ENCODE assay signal across 8 cellular contexts in the genomic region with DNA sequence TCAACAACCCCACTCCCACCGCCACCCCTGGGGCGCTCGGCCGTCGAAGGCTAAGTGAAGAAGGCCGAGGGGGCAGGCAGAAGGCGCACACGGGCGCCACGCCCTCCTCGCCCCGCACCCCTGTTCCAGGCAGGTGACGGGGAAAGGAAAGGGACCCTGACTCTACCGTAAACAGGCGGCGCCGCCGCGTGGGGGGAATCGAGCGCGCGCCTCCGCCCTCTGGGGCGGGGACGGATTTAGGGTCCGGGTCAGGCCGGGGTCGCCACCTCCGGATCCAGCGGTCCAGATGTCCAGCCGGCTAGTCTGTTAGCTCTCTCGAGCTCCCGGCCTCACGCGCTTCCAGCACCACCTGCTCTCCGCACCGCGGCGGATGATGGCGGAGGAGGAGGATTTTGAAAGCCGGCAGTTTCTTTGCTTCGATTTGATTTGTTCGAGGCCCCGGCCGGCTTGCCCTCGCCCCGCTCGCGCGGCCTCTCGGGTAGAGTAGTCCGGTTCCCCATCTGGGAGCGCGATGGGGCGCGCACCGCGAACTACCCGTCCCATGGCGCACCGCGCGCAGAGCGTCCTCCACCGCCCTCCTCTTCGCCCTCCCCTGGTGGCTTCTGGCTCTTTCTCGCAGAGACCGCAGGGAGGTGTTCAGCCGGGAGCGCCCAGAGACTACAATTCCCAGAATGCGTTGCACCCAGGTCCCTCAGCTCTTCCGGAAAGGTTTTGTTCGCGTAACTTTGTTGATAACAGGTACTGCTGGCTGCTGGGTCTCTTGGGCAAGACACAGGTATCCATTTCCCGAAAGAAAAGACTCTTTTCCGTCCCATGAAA. TPM values are rescaled to one million over a fixed set of nuclear protein-coding genes. Genes with fewer than 3 reads are reported as not detected.
DNase-seq lines count a peak whose midpoint lies in the region; ATAC-seq and TF ChIP-seq lines count a peak whose summit lies in the region.

A gene with protein sequence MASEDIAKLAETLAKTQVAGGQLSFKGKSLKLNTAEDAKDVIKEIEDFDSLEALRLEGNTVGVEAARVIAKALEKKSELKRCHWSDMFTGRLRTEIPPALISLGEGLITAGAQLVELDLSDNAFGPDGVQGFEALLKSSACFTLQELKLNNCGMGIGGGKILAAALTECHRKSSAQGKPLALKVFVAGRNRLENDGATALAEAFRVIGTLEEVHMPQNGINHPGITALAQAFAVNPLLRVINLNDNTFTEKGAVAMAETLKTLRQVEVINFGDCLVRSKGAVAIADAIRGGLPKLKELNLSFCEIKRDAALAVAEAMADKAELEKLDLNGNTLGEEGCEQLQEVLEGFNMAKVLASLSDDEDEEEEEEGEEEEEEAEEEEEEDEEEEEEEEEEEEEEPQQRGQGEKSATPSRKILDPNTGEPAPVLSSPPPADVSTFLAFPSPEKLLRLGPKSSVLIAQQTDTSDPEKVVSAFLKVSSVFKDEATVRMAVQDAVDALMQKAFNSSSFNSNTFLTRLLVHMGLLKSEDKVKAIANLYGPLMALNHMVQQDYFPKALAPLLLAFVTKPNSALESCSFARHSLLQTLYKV (minus strand): TSS at position 368 of the 819 bp plus-strand sequence. CDS start 5,143 bp downstream, outside the sequence.

- H3K36me3 ChIP-seq in Panc1 (ENCODE audit: control insufficient read depth, insufficient read depth, low read length) (peaks cover 9% of the 10 kb centered on the region), mucosa of rectum (ENCODE audit: control insufficient read depth in 2 of 2, insufficient read depth in 2 of 2, low read length in 2 of 2) (peaks cover 0 to 6% of the 10 kb centered on the region in 2 donors)

- DNase-seq in DMS79 treated with DMSO at 0.1 percent for 48 hours (lab: John Stamatoyannopoulos, UW) (peak; percentile 93), KG1 (lab: John Stamatoyannopoulos, UW) (peak; percentile 87), Panc1 (ENCODE audit: low read depth, low spot score) (peak; percentile 94), erythroblast (lab: John Stamatoyannopoulos, UW) (peak; percentile 98 to 99)
- DNase-seq in activated T-cell treated with anti-CD3 and anti-CD28 coated beads, Interleukin-2, amount 50 U/mL, for 4 hours = peak; percentile 95
- DNase-seq in stimulated activated CD8-positive, alpha-beta memory T cell treated with anti-CD3 and anti-CD28 coated beads, Interleukin-4, amount 100 ng/mL, for 48 hours = peak; percentile 97

- CTCF ChIA-PET in Panc1 (lab: Charles Lee) = no interaction called here

- H3K4me1 Mint-ChIP-seq in activated T-cell treated with anti-CD3 and anti-CD28 coated beads, Interleukin-2, amount 50 U/mL, for 4 hours (ENCODE audit: low read depth) = peaks cover 33% of the 10 kb centered on the region

- POLR2A ChIA-PET in Panc1 (lab: Charles Lee) = no interaction called here

- H3K4me1 ChIP-seq in Panc1 (ENCODE audit: control insufficient read depth, insufficient read depth, low read length) (peaks cover 45% of the 10 kb centered on the region), mucosa of rectum (ENCODE audit: control insufficient read depth in 2 of 2, insufficient read depth in 2 of 2, low read length in 2 of 2) (peaks cover 20% of the 10 kb centered on the region in 2 donors)

- H3K9me3 Mint-ChIP-seq in activated T-cell treated with anti-CD3 and anti-CD28 coated beads, Interleukin-2, amount 50 U/mL, for 4 hours = no peaks in the 10 kb centered on the region

- TF ChIP-seq POLR2A in erythroblast (IDR thresholded peaks at IDR 0.05; ENCODE audit: low read length) = peak; percentile 87

- peak within 1 kb of the TSS; percentile 78 to 79 for H3K9ac ChIP-seq in mucosa of rectum (ENCODE audit: low read depth in 1 of 2, low read length in 2 of 2)

- intact Hi-C loops in Panc1 (cut with micrococcal nuclease; ENCODE audit: unreplicated experiment) = no loop called here

- ATAC-seq in GM21723 (IDR thresholded peaks at IDR 0.05; ENCODE audit: unreplicated experiment) (peak; percentile 93), Panc1 (peak; percentile 90)
- peak; percentile 94 to 96 for ATAC-seq in activated T-cell treated with anti-CD3 and anti-CD28 coated beads, Interleukin-2, amount 50 U/mL, for 4 hours

- peak within 1 kb of the TSS; percentile 92 for H3K4me3 Mint-ChIP-seq in activated T-cell treated with anti-CD3 and anti-CD28 coated beads, Interleukin-2, amount 50 U/mL, for 4 hours

- in situ Hi-C loops in Panc1 (cut with HindIII; ENCODE audit: low pct_unique_long_range_greater_than_20kb, low sequenced_read_pairs) = no loop called here

- H3K9me3 ChIP-seq in Panc1 (ENCODE audit: control insufficient read depth, insufficient read depth, low read depth, low read length) = no peaks in the 10 kb centered on the region
- no peaks in the 10 kb centered on the region for H3K9me3 ChIP-seq in mucosa of rectum (ENCODE audit: control insufficient read depth in 2 of 2, low read length in 2 of 2)

- peak within 1 kb of the TSS; percentile 95 for H3K27ac ChIP-seq in Panc1 (ENCODE audit: low read length)
- peak within 1 kb of the TSS; percentile 80 to 92 for H3K27ac ChIP-seq in mucosa of rectum (ENCODE audit: low read depth in 2 of 2, low read length in 2 of 2)

- TF ChIP-seq CTCF in Panc1 (IDR thresholded peaks at IDR 0.05) = no peak

- H3K27me3 ChIP-seq in Panc1 (ENCODE audit: control insufficient read depth, insufficient read depth, low read length) = no peaks in the 10 kb centered on the region
- H3K27me3 ChIP-seq in mucosa of rectum (ENCODE audit: control insufficient read depth in 2 of 2, insufficient read depth in 2 of 2, low read length in 2 of 2) = no peaks in the 10 kb centered on the region

- peaks cover 11% of the 10 kb centered on the region for H3K36me3 Mint-ChIP-seq in activated T-cell treated with anti-CD3 and anti-CD28 coated beads, Interleukin-2, amount 50 U/mL, for 4 hours (ENCODE audit: insufficient read depth)

- BruUV-seq in Panc1 (replicated peaks; lab: Mats Ljungman, UMichigan) = no TSS peak

- H3K4me3 ChIP-seq in Panc1 (ENCODE audit: low read depth in 2 of 2, low read length in 2 of 2) = peak within 1 kb of the TSS; percentile 77 to 80
- H3K4me3 ChIP-seq in mucosa of rectum (ENCODE audit: low read length in 2 of 2) = peak within 1 kb of the TSS; percentile 81 to 90

- no peaks in the 10 kb centered on the region for H3K27me3 Mint-ChIP-seq in activated T-cell treated with anti-CD3 and anti-CD28 coated beads, Interleukin-2, amount 50 U/mL, for 4 hours (ENCODE audit: low read depth)

RNA-seq across cellular contexts. Expression of the gene that starts here (rescaled TPM):
- total RNA-seq in Panc1 (2021; ENCODE audit: unreplicated experiment) = 140 TPM
- 141 TPM for polyA plus RNA-seq in Panc1 (2012; ENCODE audit: insufficient read length)
- total RNA-seq in activated T-cell treated with anti-CD3 and anti-CD28 coated beads, Interleukin-2, amount 50 U/mL, for 4 hours = 100 to 1,000 TPM; 191 to 205 (median 192) TPM

Comparison
In these comparisons a context has a peak if more than half of its experiments do, and no peak if none do; other contexts are left out.
1. Peak in every context shown above with its lines: DNase-seq, ATAC-seq, H3K4me3 ChIP-seq and H3K27ac ChIP-seq.